In the genomic region with DNA sequence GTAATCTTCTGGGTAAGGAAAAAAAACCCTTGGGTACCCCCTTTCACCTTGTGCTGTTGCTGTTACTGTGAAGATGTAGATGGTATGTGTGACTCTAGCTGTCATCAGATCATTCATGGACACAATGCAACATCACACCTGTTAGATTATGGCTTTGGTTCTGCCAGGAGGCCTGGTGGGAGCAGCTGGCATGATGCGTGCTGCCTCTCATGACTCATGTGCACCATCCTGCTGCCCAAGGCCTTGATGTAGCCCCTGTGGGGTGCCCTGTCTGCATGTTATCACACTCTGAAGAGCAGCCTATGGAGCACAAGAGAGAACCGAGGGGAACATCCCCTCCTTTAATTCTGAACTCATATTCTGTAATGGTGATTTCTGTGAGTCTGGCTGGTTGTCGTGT, we compare ENCODE assay signal across 16 cellular contexts. TPM values are rescaled to one million over a fixed set of nuclear protein-coding genes. Genes with fewer than 3 reads are reported as not detected.
"Had no signal": no experiment of that assay in that cellular context is flagged by ENCODE, and none has a peak within 500 bp of the region (broad histone marks: within the 10 kb centered on the region; RNA-seq: fewer than 3 reads in every experiment).

No MANE protein-coding gene starts in this region.

- H3K36me3 ChIP-seq: uterus had no signal

- H3K9me3 ChIP-seq: mucosa of descending colon, uterus had no signal

- H3K4me3 ChIP-seq: mucosa of descending colon, uterus had no signal

- H3K4me1 ChIP-seq: uterus had no signal

- DNase-seq: activated CD4-positive, alpha-beta T cell treated with anti-CD3 and anti-CD28 coated beads for 48 hours; activated effector memory CD4-positive, alpha-beta T cell treated with anti-CD3 and anti-CD28 coated beads, Interleukin-2, amount 50 U/mL, for 16 hours; anterior cingulate cortex; endodermal cell; glutamatergic neuron; immature natural killer cell; left colon; mammary epithelial cell; mucosa of descending colon; natural killer cell; stimulated activated CD4-positive, alpha-beta T cell treated with anti-CD3 and anti-CD28 coated beads, Interleukin-2, amount 100 ng/mL, for 48 hours; uterus had no signal

- H3K27me3 ChIP-seq: uterus had no signal

- ATAC-seq: esophagus mucosa, left colon, mucosa of descending colon, natural killer cell, sciatic nerve, WTC11 had no signal

- H3K27ac ChIP-seq: uterus had no signal

RNA-seq across cellular contexts. Expression of a gene that starts 57.7 kb away (rescaled TPM):
- total RNA-seq: activated CD8-positive, alpha-beta memory T cell treated with anti-CD3 and anti-CD28 coated beads for 36 hours; esophagus mucosa; mammary epithelial cell; natural killer cell had no signal
- polyA plus RNA-seq: mammary epithelial cell had no signal
